ENCODE assay signal across 9 cellular contexts in the genomic region with DNA sequence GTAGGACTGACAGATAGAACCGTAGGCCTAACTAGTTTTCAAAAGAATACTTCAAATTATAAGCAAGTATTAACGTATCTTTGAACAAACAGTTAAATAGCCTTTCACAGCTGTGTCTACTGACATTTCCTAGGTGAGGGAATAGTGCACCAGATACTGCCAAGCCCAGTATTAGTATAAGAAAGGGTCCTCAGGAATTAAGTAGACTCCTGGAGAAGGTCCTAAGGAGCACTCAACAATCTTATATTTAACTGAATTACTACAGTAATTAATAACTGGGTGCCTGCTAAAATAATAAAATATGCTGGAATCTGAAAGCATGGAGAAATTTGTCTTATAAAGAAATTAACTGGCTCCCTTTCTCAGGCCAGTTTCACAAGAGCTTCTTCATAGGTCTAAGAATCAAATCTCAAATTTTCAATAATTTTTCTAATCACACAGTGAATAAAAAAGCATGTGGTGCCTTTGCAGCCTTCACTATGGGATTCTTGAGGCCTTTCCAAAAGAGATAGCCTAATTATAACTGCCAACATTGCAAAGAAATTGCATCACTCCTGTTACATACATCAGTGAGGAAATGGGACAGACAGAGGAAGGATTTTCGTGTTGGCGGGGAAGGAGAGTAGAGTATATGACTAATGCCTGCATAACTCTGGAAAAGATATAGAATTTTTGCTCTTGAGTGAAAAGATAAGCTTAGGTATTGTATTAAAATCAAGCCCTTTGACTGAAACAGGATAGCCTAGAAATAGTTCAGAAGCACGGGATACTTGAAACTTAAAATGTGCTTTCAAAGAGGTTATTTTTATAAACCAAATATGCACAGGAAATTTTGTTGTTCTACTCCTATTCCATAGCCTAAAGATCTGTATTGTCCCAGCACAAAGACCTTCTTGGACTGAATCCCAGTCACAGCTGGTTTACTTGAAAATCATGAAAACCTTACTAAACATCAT.
A peak's percentile ranks its signal among the peaks of the same experiment; 100 is the strongest.
DNase-seq lines count a peak whose midpoint lies in the region; ATAC-seq lines count a peak whose summit lies in the region.
"Had no signal": no experiment of that assay in that cellular context is flagged by ENCODE, and none has a peak within 500 bp of the region (broad histone marks: within the 10 kb centered on the region; RNA-seq: fewer than 3 reads in every experiment).

No MANE protein-coding gene starts in this region.

- no peak for ATAC-seq in activated CD4-positive, CD25-positive, alpha-beta regulatory T cell treated with anti-CD3 and anti-CD28 coated beads, Interleukin-2, amount 50 U/mL, for 24 hours
- ATAC-seq in HG03439 (IDR thresholded peaks at IDR 0.05; ENCODE audit: unreplicated experiment): no peak

- H3K4me1 Mint-ChIP-seq in activated T-cell treated with anti-CD3 and anti-CD28 coated beads, Interleukin-2, amount 50 U/mL, for 24 hours (ENCODE audit: low read depth): no peaks in the 10 kb centered on the region

- H3K9me3 Mint-ChIP-seq in activated T-cell treated with anti-CD3 and anti-CD28 coated beads, Interleukin-2, amount 50 U/mL, for 24 hours: no peaks in the 10 kb centered on the region

- no peaks in the 10 kb centered on the region for H3K27me3 Mint-ChIP-seq in activated T-cell treated with anti-CD3 and anti-CD28 coated beads, Interleukin-2, amount 50 U/mL, for 24 hours

- H3K27ac ChIP-seq in cingulate gyrus (ENCODE audit: low read depth, low read length): peak overlapping the region; percentile 12

- H3K4me3 Mint-ChIP-seq in activated T-cell treated with anti-CD3 and anti-CD28 coated beads, Interleukin-2, amount 50 U/mL, for 24 hours: no peak overlapping the region

- no peaks in the 10 kb centered on the region for H3K36me3 Mint-ChIP-seq in activated T-cell treated with anti-CD3 and anti-CD28 coated beads, Interleukin-2, amount 50 U/mL, for 24 hours (ENCODE audit: low read depth)

- peak; percentile 3 for DNase-seq in DMS53 treated with DMSO at 0.1 percent for 48 hours (lab: John Stamatoyannopoulos, UW; ENCODE audit: unreplicated experiment)
- peak; percentile 21 for DNase-seq in NOMO-1 treated with DMSO at 0.1 percent for 48 hours (lab: John Stamatoyannopoulos, UW; ENCODE audit: unreplicated experiment)
- peak; percentile 24 for DNase-seq in medulla oblongata (ENCODE audit: extremely low spot score)
- no peak for DNase-seq in activated T-cell treated with anti-CD3 and anti-CD28 coated beads, Interleukin-2, amount 50 U/mL, for 48 hours
- DNase-seq in activated T-cell treated with anti-CD3 and anti-CD28 coated beads, Interleukin-2, amount 50 U/mL, for 24 hours: no peak
- DNase-seq: stimulated activated CD4-positive, alpha-beta T cell treated with anti-CD3 and anti-CD28 coated beads, Interleukin-15, amount 100 ng/mL, for 24 hours had no signal

- no peak overlapping the region for H3K27ac Mint-ChIP-seq in activated T-cell treated with anti-CD3 and anti-CD28 coated beads, Interleukin-2, amount 50 U/mL, for 24 hours

Comparison
In these comparisons a context has a peak if more than half of its experiments do, and no peak if none do; other contexts are left out.
1. DNase-seq: peak in DMS53 treated with DMSO at 0.1 percent for 48 hours (single experiment), NOMO-1 treated with DMSO at 0.1 percent for 48 hours (single experiment) and medulla oblongata (single experiment); none in activated T-cell treated with anti-CD3 and anti-CD28 coated beads, Interleukin-2, amount 50 U/mL, for 48 hours (0 of 2) and activated T-cell treated with anti-CD3 and anti-CD28 coated beads, Interleukin-2, amount 50 U/mL, for 24 hours (single experiment).